Comparison of ENCODE assay signal across 1 cellular context in the genomic region with DNA sequence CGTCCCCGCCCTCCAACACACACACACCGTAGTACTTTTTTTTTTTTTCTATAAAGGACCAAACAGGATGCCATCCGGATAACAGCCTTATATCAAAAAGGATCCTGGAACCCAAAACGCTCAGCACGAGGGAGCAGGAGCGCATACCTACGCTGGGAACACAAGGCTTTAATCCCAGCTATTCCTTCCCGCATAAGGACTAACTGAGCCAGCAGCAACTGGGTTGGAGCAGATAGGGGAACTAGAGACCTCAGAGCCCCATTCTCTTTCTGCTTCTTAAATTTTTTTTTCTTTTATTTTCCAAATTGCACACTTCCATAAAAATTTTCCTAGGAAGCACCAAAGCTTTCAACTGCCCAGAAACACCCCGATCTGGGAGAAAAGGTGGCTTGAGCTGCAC.
TF ChIP-seq lines count a peak whose summit lies in the region.

No MANE protein-coding gene starts in this region.

TF ChIP-seq in GM12878, 131 proteins besides CTCF, POLR2A, EP300 and RAD21:
- TF ChIP-seq, protein P1, sequence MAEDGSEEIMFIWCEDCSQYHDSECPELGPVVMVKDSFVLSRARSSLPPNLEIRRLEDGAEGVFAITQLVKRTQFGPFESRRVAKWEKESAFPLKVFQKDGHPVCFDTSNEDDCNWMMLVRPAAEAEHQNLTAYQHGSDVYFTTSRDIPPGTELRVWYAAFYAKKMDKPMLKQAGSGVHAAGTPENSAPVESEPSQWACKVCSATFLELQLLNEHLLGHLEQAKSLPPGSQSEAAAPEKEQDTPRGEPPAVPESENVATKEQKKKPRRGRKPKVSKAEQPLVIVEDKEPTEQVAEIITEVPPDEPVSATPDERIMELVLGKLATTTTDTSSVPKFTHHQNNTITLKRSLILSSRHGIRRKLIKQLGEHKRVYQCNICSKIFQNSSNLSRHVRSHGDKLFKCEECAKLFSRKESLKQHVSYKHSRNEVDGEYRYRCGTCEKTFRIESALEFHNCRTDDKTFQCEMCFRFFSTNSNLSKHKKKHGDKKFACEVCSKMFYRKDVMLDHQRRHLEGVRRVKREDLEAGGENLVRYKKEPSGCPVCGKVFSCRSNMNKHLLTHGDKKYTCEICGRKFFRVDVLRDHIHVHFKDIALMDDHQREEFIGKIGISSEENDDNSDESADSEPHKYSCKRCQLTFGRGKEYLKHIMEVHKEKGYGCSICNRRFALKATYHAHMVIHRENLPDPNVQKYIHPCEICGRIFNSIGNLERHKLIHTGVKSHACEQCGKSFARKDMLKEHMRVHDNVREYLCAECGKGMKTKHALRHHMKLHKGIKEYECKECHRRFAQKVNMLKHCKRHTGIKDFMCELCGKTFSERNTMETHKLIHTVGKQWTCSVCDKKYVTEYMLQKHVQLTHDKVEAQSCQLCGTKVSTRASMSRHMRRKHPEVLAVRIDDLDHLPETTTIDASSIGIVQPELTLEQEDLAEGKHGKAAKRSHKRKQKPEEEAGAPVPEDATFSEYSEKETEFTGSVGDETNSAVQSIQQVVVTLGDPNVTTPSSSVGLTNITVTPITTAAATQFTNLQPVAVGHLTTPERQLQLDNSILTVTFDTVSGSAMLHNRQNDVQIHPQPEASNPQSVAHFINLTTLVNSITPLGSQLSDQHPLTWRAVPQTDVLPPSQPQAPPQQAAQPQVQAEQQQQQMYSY (CRISPR knock-in tag; IDR thresholded peaks at IDR 0.05): no peak
- TF ChIP-seq SIX5 (IDR thresholded peaks at IDR 0.05; ENCODE audit: low read depth, low read length, severe bottlenecking): no peak
